1 cellular context compared by ENCODE assay signal in the genomic region with DNA sequence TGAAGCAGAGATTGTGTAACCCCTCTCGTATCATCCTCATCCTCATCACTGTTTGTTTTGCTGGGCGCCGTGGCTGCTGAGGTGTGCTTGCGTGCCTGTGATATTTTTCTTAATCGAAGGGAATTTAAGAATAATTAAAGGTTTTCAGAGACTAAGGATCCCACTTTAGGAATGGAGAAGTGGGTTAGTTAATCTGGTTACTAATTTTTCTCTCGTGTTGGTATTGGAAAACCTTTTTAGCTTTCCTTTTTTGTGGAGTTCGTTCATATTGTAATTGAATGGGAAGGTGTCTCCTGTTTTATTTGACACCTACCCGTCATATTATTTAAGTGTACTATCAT.
TF ChIP-seq lines count a peak whose summit lies in the region.

No MANE protein-coding gene starts in this region.

TF ChIP-seq in HepG2, 621 proteins besides CTCF, POLR2A, EP300 and RAD21 (continued from another document and continues in another):
- TF ChIP-seq, protein P1, sequence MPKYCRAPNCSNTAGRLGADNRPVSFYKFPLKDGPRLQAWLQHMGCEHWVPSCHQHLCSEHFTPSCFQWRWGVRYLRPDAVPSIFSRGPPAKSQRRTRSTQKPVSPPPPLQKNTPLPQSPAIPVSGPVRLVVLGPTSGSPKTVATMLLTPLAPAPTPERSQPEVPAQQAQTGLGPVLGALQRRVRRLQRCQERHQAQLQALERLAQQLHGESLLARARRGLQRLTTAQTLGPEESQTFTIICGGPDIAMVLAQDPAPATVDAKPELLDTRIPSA (CRISPR knock-in tag; IDR thresholded peaks at IDR 0.05; ENCODE audit: borderline replicate concordance) = no peak
- TF ChIP-seq JUND (CRISPR knock-in tag; IDR thresholded peaks at IDR 0.05) (no peak), EZH2 (conservative IDR thresholded peaks at IDR 0.05; ENCODE audit: low read depth, low read length) (no peak), TBP (CRISPR knock-in tag; IDR thresholded peaks at IDR 0.05) (no peak), NFRKB (IDR thresholded peaks at IDR 0.05) (no peak), SIX4 (CRISPR knock-in tag; IDR thresholded peaks at IDR 0.05) (no peak), NCOR1 (IDR thresholded peaks at IDR 0.05; ENCODE audit: borderline replicate concordance, low read length) (no peak), KAT2B (IDR thresholded peaks at IDR 0.05; ENCODE audit: borderline replicate concordance, low read depth, low read length) (no peak), GZF1 (CRISPR knock-in tag; IDR thresholded peaks at IDR 0.05) (no peak), ZNF34 (CRISPR knock-in tag; IDR thresholded peaks at IDR 0.05; ENCODE audit: borderline replicate concordance) (no peak), ZMAT5 (CRISPR knock-in tag; IDR thresholded peaks at IDR 0.05; ENCODE audit: borderline replicate concordance, low read depth) (no peak), TCF12 (IDR thresholded peaks at IDR 0.05) (no peak), TCF12 (CRISPR knock-in tag; IDR thresholded peaks at IDR 0.05) (no peak), ELF3 (CRISPR knock-in tag; IDR thresholded peaks at IDR 0.05) (0 out of 2 replicates have a peak, but pooled peaks have one; percentile 29), FOXP1 (IDR thresholded peaks at IDR 0.05) (no peak), FOXP1 (CRISPR knock-in tag; IDR thresholded peaks at IDR 0.05) (no peak), REPIN1 (CRISPR knock-in tag; IDR thresholded peaks at IDR 0.05; ENCODE audit: borderline replicate concordance, low read depth) (no peak), RERE (CRISPR knock-in tag; IDR thresholded peaks at IDR 0.05; ENCODE audit: low read depth) (no peak), ZNF616 (CRISPR knock-in tag; IDR thresholded peaks at IDR 0.05; ENCODE audit: low read depth) (no peak), MZF1 (CRISPR knock-in tag; IDR thresholded peaks at IDR 0.05; ENCODE audit: borderline replicate concordance) (no peak), IRF2 (CRISPR knock-in tag; IDR thresholded peaks at IDR 0.05) (peak; percentile 69; the same call in 1 of the 2 replicates), KMT2B (CRISPR knock-in tag; IDR thresholded peaks at IDR 0.05) (peak; percentile 83; the same call in 1 of the 2 replicates), NR2C2 (CRISPR knock-in tag; IDR thresholded peaks at IDR 0.05; ENCODE audit: borderline replicate concordance) (no peak), NFE2 (CRISPR knock-in tag; IDR thresholded peaks at IDR 0.05) (no peak), PHB2 (IDR thresholded peaks at IDR 0.05; ENCODE audit: partially characterized antibody) (no peak), SALL2 (CRISPR knock-in tag; IDR thresholded peaks at IDR 0.05) (no peak), SMAD1 (CRISPR knock-in tag; IDR thresholded peaks at IDR 0.05; ENCODE audit: borderline replicate concordance, low read depth) (no peak), PRMT3 (CRISPR knock-in tag; IDR thresholded peaks at IDR 0.05; ENCODE audit: borderline replicate concordance, low read depth) (no peak), CEBPG (CRISPR knock-in tag; IDR thresholded peaks at IDR 0.05) (peak; percentile 93), ZNF256 (CRISPR knock-in tag; conservative IDR thresholded peaks at IDR 0.05) (no peak), ZBTB7A (CRISPR knock-in tag; IDR thresholded peaks at IDR 0.05) (no peak), FOXA1 (IDR thresholded peaks at IDR 0.05) (no peak), FOXA1 (CRISPR knock-in tag; IDR thresholded peaks at IDR 0.05) (peak; percentile 62), TGIF2 (CRISPR knock-in tag; IDR thresholded peaks at IDR 0.05) (peak; percentile 83), CEBPZ (IDR thresholded peaks at IDR 0.05; ENCODE audit: low read length) (no peak), NR3C1 (CRISPR knock-in tag; IDR thresholded peaks at IDR 0.05) (no peak), XRCC5 (optimal IDR thresholded peaks at IDR 0.05; ENCODE audit: low read length) (no peak), MTF1 (CRISPR knock-in tag; IDR thresholded peaks at IDR 0.05) (no peak), ZNF207 (IDR thresholded peaks at IDR 0.05; ENCODE audit: borderline replicate concordance) (no peak), ZNF383 (CRISPR knock-in tag; IDR thresholded peaks at IDR 0.05; ENCODE audit: borderline replicate concordance) (no peak), ZFP37 (CRISPR knock-in tag; IDR thresholded peaks at IDR 0.05; ENCODE audit: borderline replicate concordance) (no peak), KAT8 (CRISPR knock-in tag; IDR thresholded peaks at IDR 0.05) (0 out of 2 replicates have a peak, but pooled peaks have one; percentile 25), ZNF629 (CRISPR knock-in tag; conservative IDR thresholded peaks at IDR 0.05) (no peak), ZNF230 (CRISPR knock-in tag; IDR thresholded peaks at IDR 0.05) (no peak), ZNF224 (CRISPR knock-in tag; IDR thresholded peaks at IDR 0.05) (no peak), SMARCC2 (IDR thresholded peaks at IDR 0.05) (no peak), SP5 (CRISPR knock-in tag; IDR thresholded peaks at IDR 0.05; ENCODE audit: borderline replicate concordance, low read depth) (peak; percentile 36; the same call in 1 of the 2 replicates), ZNF660 (CRISPR knock-in tag; IDR thresholded peaks at IDR 0.05; ENCODE audit: borderline replicate concordance, low read depth) (no peak), ZNF747 (CRISPR knock-in tag; IDR thresholded peaks at IDR 0.05; ENCODE audit: borderline replicate concordance) (no peak), ZNF615 (CRISPR knock-in tag; IDR thresholded peaks at IDR 0.05; ENCODE audit: borderline replicate concordance) (no peak)
- TF ChIP-seq, protein P2, sequence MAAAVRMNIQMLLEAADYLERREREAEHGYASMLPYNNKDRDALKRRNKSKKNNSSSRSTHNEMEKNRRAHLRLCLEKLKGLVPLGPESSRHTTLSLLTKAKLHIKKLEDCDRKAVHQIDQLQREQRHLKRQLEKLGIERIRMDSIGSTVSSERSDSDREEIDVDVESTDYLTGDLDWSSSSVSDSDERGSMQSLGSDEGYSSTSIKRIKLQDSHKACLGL (CRISPR knock-in tag; IDR thresholded peaks at IDR 0.05) = no peak
- TF ChIP-seq, protein P3, sequence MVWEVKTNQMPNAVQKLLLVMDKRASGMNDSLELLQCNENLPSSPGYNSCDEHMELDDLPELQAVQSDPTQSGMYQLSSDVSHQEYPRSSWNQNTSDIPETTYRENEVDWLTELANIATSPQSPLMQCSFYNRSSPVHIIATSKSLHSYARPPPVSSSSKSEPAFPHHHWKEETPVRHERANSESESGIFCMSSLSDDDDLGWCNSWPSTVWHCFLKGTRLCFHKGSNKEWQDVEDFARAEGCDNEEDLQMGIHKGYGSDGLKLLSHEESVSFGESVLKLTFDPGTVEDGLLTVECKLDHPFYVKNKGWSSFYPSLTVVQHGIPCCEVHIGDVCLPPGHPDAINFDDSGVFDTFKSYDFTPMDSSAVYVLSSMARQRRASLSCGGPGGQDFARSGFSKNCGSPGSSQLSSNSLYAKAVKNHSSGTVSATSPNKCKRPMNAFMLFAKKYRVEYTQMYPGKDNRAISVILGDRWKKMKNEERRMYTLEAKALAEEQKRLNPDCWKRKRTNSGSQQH (CRISPR knock-in tag; IDR thresholded peaks at IDR 0.05; ENCODE audit: low read depth) = 0 out of 2 replicates have a peak, but pooled peaks have one; percentile 40
- TF ChIP-seq, protein P4, sequence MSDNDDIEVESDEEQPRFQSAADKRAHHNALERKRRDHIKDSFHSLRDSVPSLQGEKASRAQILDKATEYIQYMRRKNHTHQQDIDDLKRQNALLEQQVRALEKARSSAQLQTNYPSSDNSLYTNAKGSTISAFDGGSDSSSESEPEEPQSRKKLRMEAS (IDR thresholded peaks at IDR 0.05) = peak; percentile 32; the same call in 1 of the 2 replicates
- TF ChIP-seq, protein P5, sequence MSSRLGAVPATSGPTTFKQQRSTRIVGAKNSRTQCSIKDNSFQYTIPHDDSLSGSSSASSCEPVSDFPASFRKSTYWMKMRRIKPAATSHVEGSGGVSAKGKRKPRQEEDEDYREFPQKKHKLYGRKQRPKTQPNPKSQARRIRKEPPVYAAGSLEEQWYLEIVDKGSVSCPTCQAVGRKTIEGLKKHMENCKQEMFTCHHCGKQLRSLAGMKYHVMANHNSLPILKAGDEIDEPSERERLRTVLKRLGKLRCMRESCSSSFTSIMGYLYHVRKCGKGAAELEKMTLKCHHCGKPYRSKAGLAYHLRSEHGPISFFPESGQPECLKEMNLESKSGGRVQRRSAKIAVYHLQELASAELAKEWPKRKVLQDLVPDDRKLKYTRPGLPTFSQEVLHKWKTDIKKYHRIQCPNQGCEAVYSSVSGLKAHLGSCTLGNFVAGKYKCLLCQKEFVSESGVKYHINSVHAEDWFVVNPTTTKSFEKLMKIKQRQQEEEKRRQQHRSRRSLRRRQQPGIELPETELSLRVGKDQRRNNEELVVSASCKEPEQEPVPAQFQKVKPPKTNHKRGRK (CRISPR knock-in tag; IDR thresholded peaks at IDR 0.05) = no peak
- TF ChIP-seq, protein P6, sequence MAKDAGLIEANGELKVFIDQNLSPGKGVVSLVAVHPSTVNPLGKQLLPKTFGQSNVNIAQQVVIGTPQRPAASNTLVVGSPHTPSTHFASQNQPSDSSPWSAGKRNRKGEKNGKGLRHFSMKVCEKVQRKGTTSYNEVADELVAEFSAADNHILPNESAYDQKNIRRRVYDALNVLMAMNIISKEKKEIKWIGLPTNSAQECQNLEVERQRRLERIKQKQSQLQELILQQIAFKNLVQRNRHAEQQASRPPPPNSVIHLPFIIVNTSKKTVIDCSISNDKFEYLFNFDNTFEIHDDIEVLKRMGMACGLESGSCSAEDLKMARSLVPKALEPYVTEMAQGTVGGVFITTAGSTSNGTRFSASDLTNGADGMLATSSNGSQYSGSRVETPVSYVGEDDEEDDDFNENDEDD (CRISPR knock-in tag; IDR thresholded peaks at IDR 0.05; ENCODE audit: borderline replicate concordance) = no peak
- TF ChIP-seq, protein P7, sequence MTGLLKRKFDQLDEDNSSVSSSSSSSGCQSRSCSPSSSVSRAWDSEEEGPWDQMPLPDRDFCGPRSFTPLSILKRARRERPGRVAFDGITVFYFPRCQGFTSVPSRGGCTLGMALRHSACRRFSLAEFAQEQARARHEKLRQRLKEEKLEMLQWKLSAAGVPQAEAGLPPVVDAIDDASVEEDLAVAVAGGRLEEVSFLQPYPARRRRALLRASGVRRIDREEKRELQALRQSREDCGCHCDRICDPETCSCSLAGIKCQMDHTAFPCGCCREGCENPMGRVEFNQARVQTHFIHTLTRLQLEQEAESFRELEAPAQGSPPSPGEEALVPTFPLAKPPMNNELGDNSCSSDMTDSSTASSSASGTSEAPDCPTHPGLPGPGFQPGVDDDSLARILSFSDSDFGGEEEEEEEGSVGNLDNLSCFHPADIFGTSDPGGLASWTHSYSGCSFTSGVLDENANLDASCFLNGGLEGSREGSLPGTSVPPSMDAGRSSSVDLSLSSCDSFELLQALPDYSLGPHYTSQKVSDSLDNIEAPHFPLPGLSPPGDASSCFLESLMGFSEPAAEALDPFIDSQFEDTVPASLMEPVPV (CRISPR knock-in tag; IDR thresholded peaks at IDR 0.05) = no peak
